In the genomic region with DNA sequence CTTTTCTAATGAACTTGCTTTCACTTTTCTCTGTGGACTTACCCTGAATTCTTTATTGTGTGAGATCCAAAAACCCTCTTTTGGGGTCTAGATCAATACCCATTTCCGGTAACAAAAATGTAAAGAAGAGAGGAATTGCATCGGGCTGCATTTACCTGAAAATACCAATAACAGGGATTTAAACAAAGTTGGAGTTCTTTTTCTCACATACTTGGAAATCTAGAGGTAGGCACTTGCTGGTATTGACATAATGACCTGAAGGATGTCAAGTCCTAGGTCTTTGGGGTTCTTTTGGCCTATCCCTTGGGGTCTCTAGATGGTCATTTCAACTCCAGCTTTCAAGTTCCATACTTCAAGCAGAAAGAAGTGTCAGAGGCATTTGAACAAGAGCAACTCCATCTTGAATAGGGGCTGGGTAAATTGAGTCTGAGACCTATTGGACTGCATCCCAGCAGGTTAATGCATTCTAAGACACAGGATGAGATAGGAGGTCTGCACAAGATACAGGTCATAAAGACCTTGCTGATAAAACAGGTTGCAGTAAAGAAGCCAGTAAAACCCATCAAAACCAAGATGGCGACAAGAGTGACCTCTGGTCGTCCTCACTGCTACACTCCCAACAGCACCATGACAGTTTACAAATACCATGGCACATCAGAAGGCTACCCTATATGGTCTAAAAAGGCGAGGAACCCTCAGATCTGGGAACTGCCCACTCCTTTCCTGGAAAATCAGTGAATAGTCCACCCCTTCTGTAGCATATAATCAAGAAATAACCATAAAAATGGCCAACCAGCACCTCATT, we compare ENCODE assay signal across 1 cellular context.
TF ChIP-seq lines count a peak whose summit lies in the region.

No MANE protein-coding gene starts in this region.

TF ChIP-seq in K562, 482 proteins besides CTCF, POLR2A, EP300 and RAD21 (continued from another document and continues in another):
- TF ChIP-seq, protein P1, sequence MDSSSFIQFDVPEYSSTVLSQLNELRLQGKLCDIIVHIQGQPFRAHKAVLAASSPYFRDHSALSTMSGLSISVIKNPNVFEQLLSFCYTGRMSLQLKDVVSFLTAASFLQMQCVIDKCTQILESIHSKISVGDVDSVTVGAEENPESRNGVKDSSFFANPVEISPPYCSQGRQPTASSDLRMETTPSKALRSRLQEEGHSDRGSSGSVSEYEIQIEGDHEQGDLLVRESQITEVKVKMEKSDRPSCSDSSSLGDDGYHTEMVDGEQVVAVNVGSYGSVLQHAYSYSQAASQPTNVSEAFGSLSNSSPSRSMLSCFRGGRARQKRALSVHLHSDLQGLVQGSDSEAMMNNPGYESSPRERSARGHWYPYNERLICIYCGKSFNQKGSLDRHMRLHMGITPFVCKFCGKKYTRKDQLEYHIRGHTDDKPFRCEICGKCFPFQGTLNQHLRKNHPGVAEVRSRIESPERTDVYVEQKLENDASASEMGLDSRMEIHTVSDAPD (CRISPR knock-in tag; IDR thresholded peaks at IDR 0.05) = peak; percentile 88
- no peak for TF ChIP-seq ATF7 (IDR thresholded peaks at IDR 0.05)
- TF ChIP-seq HMG20B (CRISPR knock-in tag; IDR thresholded peaks at IDR 0.05) = no peak
- no peak for TF ChIP-seq ARHGAP35 (IDR thresholded peaks at IDR 0.05; ENCODE audit: partially characterized antibody)
- no peak for TF ChIP-seq SMC3 (conservative IDR thresholded peaks at IDR 0.05; ENCODE audit: insufficient read depth, low read depth, low read length)
- no peak for TF ChIP-seq CC2D1A (IDR thresholded peaks at IDR 0.05)
- TF ChIP-seq, protein P2, sequence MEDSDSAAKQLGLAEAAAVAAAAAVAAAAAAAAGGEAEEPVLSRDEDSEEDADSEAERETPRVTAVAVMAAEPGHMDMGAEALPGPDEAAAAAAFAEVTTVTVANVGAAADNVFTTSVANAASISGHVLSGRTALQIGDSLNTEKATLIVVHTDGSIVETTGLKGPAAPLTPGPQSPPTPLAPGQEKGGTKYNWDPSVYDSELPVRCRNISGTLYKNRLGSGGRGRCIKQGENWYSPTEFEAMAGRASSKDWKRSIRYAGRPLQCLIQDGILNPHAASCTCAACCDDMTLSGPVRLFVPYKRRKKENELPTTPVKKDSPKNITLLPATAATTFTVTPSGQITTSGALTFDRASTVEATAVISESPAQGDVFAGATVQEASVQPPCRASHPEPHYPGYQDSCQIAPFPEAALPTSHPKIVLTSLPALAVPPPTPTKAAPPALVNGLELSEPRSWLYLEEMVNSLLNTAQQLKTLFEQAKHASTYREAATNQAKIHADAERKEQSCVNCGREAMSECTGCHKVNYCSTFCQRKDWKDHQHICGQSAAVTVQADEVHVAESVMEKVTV (CRISPR knock-in tag; IDR thresholded peaks at IDR 0.05) = peak; percentile 91
- no peak for TF ChIP-seq FOXP1 (CRISPR knock-in tag; IDR thresholded peaks at IDR 0.05)
- no peak for TF ChIP-seq MCM5 (IDR thresholded peaks at IDR 0.05; ENCODE audit: low read depth)
- TF ChIP-seq, protein P3, sequence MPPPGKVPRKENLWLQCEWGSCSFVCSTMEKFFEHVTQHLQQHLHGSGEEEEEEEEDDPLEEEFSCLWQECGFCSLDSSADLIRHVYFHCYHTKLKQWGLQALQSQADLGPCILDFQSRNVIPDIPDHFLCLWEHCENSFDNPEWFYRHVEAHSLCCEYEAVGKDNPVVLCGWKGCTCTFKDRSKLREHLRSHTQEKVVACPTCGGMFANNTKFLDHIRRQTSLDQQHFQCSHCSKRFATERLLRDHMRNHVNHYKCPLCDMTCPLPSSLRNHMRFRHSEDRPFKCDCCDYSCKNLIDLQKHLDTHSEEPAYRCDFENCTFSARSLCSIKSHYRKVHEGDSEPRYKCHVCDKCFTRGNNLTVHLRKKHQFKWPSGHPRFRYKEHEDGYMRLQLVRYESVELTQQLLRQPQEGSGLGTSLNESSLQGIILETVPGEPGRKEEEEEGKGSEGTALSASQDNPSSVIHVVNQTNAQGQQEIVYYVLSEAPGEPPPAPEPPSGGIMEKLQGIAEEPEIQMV (tag; conservative IDR thresholded peaks at IDR 0.05; ENCODE audit: low read depth) = peak; percentile 95
- no peak for TF ChIP-seq HNRNPUL1 (IDR thresholded peaks at IDR 0.05; ENCODE audit: low read length)
- no peak for TF ChIP-seq NR2C1 (IDR thresholded peaks at IDR 0.05)
- peak; percentile 96 for TF ChIP-seq NR2C1 (tag; IDR thresholded peaks at IDR 0.05)
- peak; percentile 97 for TF ChIP-seq ZNF444 (CRISPR knock-in tag; IDR thresholded peaks at IDR 0.05)
- TF ChIP-seq MAFG (tag; conservative IDR thresholded peaks at IDR 0.05) = peak; percentile 54; the same call in 1 of the 2 replicates
- peak; percentile 95 for TF ChIP-seq NR2F6 (CRISPR knock-in tag; IDR thresholded peaks at IDR 0.05)
- TF ChIP-seq PHTF2 (CRISPR knock-in tag; IDR thresholded peaks at IDR 0.05) = no peak
- no peak for TF ChIP-seq SAP30 (IDR thresholded peaks at IDR 0.05; ENCODE audit: borderline replicate concordance, insufficient read depth, low read depth, low read length, poor library complexity, severe bottlenecking)
- no peak for TF ChIP-seq NFRKB (IDR thresholded peaks at IDR 0.05; ENCODE audit: low read depth)
- TF ChIP-seq RUNX1 (IDR thresholded peaks at IDR 0.05; ENCODE audit: low read depth) = no peak
- no peak for TF ChIP-seq TARDBP (IDR thresholded peaks at IDR 0.05)
- TF ChIP-seq EHMT2 (IDR thresholded peaks at IDR 0.05) = no peak
- peak; percentile 98 for TF ChIP-seq PYGO2 (tag; IDR thresholded peaks at IDR 0.05)
- no peak for TF ChIP-seq ZC3H8 (IDR thresholded peaks at IDR 0.05)
- peak; percentile 94 for TF ChIP-seq TCFL5 (CRISPR knock-in tag; conservative IDR thresholded peaks at IDR 0.05)
- peak; percentile 83 for TF ChIP-seq ZNF551 (CRISPR knock-in tag; IDR thresholded peaks at IDR 0.05)
- TF ChIP-seq ASH1L (IDR thresholded peaks at IDR 0.05; ENCODE audit: borderline replicate concordance, low read depth, partially characterized antibody) = no peak
- TF ChIP-seq, protein P4, sequence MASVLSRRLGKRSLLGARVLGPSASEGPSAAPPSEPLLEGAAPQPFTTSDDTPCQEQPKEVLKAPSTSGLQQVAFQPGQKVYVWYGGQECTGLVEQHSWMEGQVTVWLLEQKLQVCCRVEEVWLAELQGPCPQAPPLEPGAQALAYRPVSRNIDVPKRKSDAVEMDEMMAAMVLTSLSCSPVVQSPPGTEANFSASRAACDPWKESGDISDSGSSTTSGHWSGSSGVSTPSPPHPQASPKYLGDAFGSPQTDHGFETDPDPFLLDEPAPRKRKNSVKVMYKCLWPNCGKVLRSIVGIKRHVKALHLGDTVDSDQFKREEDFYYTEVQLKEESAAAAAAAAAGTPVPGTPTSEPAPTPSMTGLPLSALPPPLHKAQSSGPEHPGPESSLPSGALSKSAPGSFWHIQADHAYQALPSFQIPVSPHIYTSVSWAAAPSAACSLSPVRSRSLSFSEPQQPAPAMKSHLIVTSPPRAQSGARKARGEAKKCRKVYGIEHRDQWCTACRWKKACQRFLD (CRISPR knock-in tag; IDR thresholded peaks at IDR 0.05) = peak; percentile 98
- TF ChIP-seq, protein P5, sequence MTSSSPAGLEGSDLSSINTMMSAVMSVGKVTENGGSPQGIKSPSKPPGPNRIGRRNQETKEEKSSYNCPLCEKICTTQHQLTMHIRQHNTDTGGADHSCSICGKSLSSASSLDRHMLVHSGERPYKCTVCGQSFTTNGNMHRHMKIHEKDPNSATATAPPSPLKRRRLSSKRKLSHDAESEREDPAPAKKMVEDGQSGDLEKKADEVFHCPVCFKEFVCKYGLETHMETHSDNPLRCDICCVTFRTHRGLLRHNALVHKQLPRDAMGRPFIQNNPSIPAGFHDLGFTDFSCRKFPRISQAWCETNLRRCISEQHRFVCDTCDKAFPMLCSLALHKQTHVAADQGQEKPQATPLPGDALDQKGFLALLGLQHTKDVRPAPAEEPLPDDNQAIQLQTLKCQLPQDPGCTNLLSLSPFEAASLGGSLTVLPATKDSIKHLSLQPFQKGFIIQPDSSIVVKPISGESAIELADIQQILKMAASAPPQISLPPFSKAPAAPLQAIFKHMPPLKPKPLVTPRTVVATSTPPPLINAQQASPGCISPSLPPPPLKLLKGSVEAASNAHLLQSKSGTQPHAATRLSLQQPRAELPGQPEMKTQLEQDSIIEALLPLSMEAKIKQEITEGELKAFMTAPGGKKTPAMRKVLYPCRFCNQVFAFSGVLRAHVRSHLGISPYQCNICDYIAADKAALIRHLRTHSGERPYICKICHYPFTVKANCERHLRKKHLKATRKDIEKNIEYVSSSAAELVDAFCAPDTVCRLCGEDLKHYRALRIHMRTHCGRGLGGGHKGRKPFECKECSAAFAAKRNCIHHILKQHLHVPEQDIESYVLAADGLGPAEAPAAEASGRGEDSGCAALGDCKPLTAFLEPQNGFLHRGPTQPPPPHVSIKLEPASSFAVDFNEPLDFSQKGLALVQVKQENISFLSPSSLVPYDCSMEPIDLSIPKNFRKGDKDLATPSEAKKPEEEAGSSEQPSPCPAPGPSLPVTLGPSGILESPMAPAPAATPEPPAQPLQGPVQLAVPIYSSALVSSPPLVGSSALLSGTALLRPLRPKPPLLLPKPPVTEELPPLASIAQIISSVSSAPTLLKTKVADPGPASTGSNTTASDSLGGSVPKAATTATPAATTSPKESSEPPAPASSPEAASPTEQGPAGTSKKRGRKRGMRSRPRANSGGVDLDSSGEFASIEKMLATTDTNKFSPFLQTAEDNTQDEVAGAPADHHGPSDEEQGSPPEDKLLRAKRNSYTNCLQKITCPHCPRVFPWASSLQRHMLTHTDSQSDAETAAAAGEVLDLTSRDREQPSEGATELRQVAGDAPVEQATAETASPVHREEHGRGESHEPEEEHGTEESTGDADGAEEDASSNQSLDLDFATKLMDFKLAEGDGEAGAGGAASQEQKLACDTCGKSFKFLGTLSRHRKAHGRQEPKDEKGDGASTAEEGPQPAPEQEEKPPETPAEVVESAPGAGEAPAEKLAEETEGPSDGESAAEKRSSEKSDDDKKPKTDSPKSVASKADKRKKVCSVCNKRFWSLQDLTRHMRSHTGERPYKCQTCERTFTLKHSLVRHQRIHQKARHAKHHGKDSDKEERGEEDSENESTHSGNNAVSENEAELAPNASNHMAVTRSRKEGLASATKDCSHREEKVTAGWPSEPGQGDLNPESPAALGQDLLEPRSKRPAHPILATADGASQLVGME (CRISPR knock-in tag; IDR thresholded peaks at IDR 0.05) = peak; percentile 97
- no peak for TF ChIP-seq ZBTB1 (CRISPR knock-in tag; IDR thresholded peaks at IDR 0.05; ENCODE audit: borderline replicate concordance, low read depth)
- TF ChIP-seq, protein P6, sequence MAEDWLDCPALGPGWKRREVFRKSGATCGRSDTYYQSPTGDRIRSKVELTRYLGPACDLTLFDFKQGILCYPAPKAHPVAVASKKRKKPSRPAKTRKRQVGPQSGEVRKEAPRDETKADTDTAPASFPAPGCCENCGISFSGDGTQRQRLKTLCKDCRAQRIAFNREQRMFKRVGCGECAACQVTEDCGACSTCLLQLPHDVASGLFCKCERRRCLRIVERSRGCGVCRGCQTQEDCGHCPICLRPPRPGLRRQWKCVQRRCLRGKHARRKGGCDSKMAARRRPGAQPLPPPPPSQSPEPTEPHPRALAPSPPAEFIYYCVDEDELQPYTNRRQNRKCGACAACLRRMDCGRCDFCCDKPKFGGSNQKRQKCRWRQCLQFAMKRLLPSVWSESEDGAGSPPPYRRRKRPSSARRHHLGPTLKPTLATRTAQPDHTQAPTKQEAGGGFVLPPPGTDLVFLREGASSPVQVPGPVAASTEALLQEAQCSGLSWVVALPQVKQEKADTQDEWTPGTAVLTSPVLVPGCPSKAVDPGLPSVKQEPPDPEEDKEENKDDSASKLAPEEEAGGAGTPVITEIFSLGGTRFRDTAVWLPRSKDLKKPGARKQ (CRISPR knock-in tag; IDR thresholded peaks at IDR 0.05) = peak; percentile 89
- TF ChIP-seq HNRNPL (IDR thresholded peaks at IDR 0.05; ENCODE audit: low read depth, low read length) = no peak
- peak; percentile 93 for TF ChIP-seq CXXC5 (CRISPR knock-in tag; IDR thresholded peaks at IDR 0.05)
- no peak for TF ChIP-seq MYBL2 (IDR thresholded peaks at IDR 0.05; ENCODE audit: low read depth)
- no peak for TF ChIP-seq MYBL2 (CRISPR knock-in tag; IDR thresholded peaks at IDR 0.05; ENCODE audit: borderline replicate concordance)
- TF ChIP-seq GABPB1 (CRISPR knock-in tag; IDR thresholded peaks at IDR 0.05) = no peak
- no peak for TF ChIP-seq ZNF232 (CRISPR knock-in tag; IDR thresholded peaks at IDR 0.05)
- peak; percentile 81 for TF ChIP-seq KLF1 (tag; IDR thresholded peaks at IDR 0.05)
- TF ChIP-seq FOXJ2 (tag; IDR thresholded peaks at IDR 0.05) = no peak
- peak; percentile 98 for TF ChIP-seq ZNF766 (CRISPR knock-in tag; conservative IDR thresholded peaks at IDR 0.05)
- TF ChIP-seq ZFP30 (CRISPR knock-in tag; IDR thresholded peaks at IDR 0.05; ENCODE audit: borderline replicate concordance) = peak; percentile 69; the same call in 1 of the 2 replicates
- TF ChIP-seq, protein P7, sequence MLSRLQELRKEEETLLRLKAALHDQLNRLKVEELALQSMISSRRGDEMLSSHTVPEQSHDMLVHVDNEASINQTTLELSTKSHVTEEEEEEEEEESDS (CRISPR knock-in tag; IDR thresholded peaks at IDR 0.05) = peak; percentile 56; the same call in 1 of the 2 replicates
- no peak for TF ChIP-seq POLR2B (IDR thresholded peaks at IDR 0.05; ENCODE audit: low read depth, partially characterized antibody)
- peak; percentile 96 for TF ChIP-seq E2F3 (CRISPR knock-in tag; IDR thresholded peaks at IDR 0.05)
- TF ChIP-seq, protein P8, sequence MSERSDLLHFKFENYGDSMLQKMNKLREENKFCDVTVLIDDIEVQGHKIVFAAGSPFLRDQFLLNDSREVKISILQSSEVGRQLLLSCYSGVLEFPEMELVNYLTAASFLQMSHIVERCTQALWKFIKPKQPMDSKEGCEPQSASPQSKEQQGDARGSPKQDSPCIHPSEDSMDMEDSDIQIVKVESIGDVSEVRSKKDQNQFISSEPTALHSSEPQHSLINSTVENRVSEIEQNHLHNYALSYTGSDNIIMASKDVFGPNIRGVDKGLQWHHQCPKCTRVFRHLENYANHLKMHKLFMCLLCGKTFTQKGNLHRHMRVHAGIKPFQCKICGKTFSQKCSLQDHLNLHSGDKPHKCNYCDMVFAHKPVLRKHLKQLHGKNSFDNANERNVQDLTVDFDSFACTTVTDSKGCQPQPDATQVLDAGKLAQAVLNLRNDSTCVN (CRISPR knock-in tag; IDR thresholded peaks at IDR 0.05) = peak; percentile 98
- TF ChIP-seq ETS2 (tag; IDR thresholded peaks at IDR 0.05; ENCODE audit: borderline replicate concordance, poor library complexity, severe bottlenecking) = peak; percentile 77
- peak; percentile 99 for TF ChIP-seq PTTG1 (tag; IDR thresholded peaks at IDR 0.05; ENCODE audit: low read depth)
- TF ChIP-seq, protein P9, sequence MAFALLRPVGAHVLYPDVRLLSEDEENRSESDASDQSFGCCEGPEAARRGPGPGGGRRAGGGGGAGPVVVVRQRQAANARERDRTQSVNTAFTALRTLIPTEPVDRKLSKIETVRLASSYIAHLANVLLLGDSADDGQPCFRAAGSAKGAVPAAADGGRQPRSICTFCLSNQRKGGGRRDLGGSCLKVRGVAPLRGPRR (CRISPR knock-in tag; IDR thresholded peaks at IDR 0.05) = peak; percentile 86; the same call in 1 of the 2 replicates
- peak; percentile 20 to 86; a peak in 2 of 4 replicates for TF ChIP-seq SRF (CRISPR knock-in tag; IDR thresholded peaks at IDR 0.05)
- no peak for TF ChIP-seq MEIS2 (IDR thresholded peaks at IDR 0.05; ENCODE audit: partially characterized antibody)
- peak; percentile 81; the same call in 1 of the 2 replicates for TF ChIP-seq ZNF3 (CRISPR knock-in tag; IDR thresholded peaks at IDR 0.05)
- TF ChIP-seq ZNF197 (CRISPR knock-in tag; IDR thresholded peaks at IDR 0.05; ENCODE audit: low read depth) = peak; percentile 98
- TF ChIP-seq ZNF668 (CRISPR knock-in tag; IDR thresholded peaks at IDR 0.05) = peak; percentile 98
- TF ChIP-seq KLF13 (tag; IDR thresholded peaks at IDR 0.05; ENCODE audit: borderline replicate concordance, low read depth) = peak; percentile 92
- peak; percentile 98 for TF ChIP-seq OTX1 (CRISPR knock-in tag; IDR thresholded peaks at IDR 0.05)
